In the genomic region with DNA sequence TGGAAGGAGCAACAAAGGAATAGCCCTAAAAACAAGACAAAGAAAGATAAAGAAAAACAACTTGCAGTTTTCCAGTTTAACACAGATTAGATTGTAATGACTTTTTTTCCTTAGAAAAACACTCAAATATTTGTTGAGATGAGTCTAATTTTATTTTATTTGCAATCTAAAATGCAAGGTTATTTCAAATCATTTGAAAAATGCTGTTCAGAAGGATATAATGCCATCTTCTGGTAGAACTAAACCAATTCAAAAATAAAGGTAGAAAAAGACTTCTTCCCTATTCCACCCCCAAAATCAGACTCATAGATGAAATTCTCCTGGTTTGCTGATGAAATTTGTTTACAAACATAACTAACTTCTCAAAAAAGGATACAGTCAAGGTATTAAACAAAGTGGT, we compare ENCODE assay signal across 13 cellular contexts.
DNase-seq lines count a peak whose midpoint lies in the region; ATAC-seq and TF ChIP-seq lines count a peak whose summit lies in the region.
"Had no signal": no experiment of that assay in that cellular context is flagged by ENCODE, and none has a peak within 500 bp of the region (broad histone marks: within the 10 kb centered on the region; RNA-seq: fewer than 3 reads in every experiment).

No MANE protein-coding gene starts in this region.

- POLR2A ChIA-PET in A673 (lab: Charles Lee; ENCODE audit: low non-redundant PET), result no interaction called here
- POLR2A ChIA-PET in HEK293 (lab: Yijun Ruan, JAX), result no interaction called here
- POLR2A ChIA-PET in HEK293T (lab: Yijun Ruan, JAX), result no interaction called here

- H3K36me3 ChIP-seq in A673 (ENCODE audit: insufficient read depth, low read length, poor library complexity, severe bottlenecking) (no peaks in the 10 kb centered on the region), HEK293 (ENCODE audit: control insufficient read depth in 2 of 2, insufficient read depth in 1 of 2, low read length in 2 of 2) (peaks cover 0 to 29% of the 10 kb centered on the region in 2 experiments; a peak in 2 of 3 replicates), kidney epithelial cell (ENCODE audit: control insufficient read depth, insufficient read depth, low read length) (no peaks in the 10 kb centered on the region)

- H3K4me1 ChIP-seq in A673 (ENCODE audit: insufficient read depth, low read length, poor library complexity, severe bottlenecking) (no peaks in the 10 kb centered on the region), HEK293 (ENCODE audit: control insufficient read depth, insufficient read depth, low read length) (no peaks in the 10 kb centered on the region)

- no peaks in the 10 kb centered on the region for H3K27me3 Mint-ChIP-seq in brain
- H3K27me3 Mint-ChIP-seq: activated naive CD8-positive, alpha-beta T cell treated with anti-CD3 and anti-CD28 coated beads for 36 hours had no signal

- CTCF ChIA-PET in A673 (lab: Charles Lee), result interaction anchor here (3.2 kb wide), 1 partner anchor 274 kb away, joined by 41 read pairs; no protein-coding TSS in a partner anchor
- CTCF ChIA-PET in HEK293 (lab: Yijun Ruan, JAX), result interaction anchor here (0.7 to 6.1 kb wide), 4 partner anchors 176 to 279 kb away, joined by 3 to 169 read pairs (median 24); no protein-coding TSS in a partner anchor
- CTCF ChIA-PET in HEK293T (lab: Yijun Ruan, JAX), result no interaction called here

- DNase-seq in A673 (ENCODE audit: low spot score) (no peak), kidney epithelial cell (ENCODE audit: low read depth) (no peak), DMS53 (lab: John Stamatoyannopoulos, UW) (no peak), NCI-H69 (lab: John Stamatoyannopoulos, UW) (no peak), HEK293T (ENCODE audit: extremely low spot score) (no peak)
- DNase-seq: activated naive CD8-positive, alpha-beta T cell treated with anti-CD3 and anti-CD28 coated beads for 36 hours; C1 segment of cervical spinal cord; NCI-H1048; NCI-H82 had no signal

- TF ChIP-seq CTCF in A673 (conservative IDR thresholded peaks at IDR 0.05; ENCODE audit: low read depth, low read length) (peak; percentile 40; the same call in 1 of the 2 replicates), HEK293 (tag by site-specific recombination; IDR thresholded peaks at IDR 0.05) (no peak), brain (conservative IDR thresholded peaks at IDR 0.05) (peak; percentile 53 to 67), kidney epithelial cell (IDR thresholded peaks at IDR 0.05; ENCODE audit: insufficient read depth, low read length, poor library complexity, severe bottlenecking) (peak; percentile 4)

- H3K27me3 ChIP-seq in A673 (replicated peaks; ENCODE audit: insufficient read depth, low read depth, low read length, poor library complexity) (no peaks in the 10 kb centered on the region), kidney epithelial cell (ENCODE audit: control insufficient read depth, insufficient read depth, low read length) (no peaks in the 10 kb centered on the region)

- no TSS peak for BruUV-seq in A673 (replicated peaks; lab: Mats Ljungman, UMichigan)

- H3K4me3 ChIP-seq in A673 (ENCODE audit: low read depth, low read length, poor library complexity, severe bottlenecking), result no peak overlapping the region
- no peak overlapping the region for H3K4me3 ChIP-seq in HEK293 (ENCODE audit: low read depth, low read length)
- no peak overlapping the region for H3K4me3 ChIP-seq in kidney epithelial cell (ENCODE audit: low read depth, low read length)

- peaks cover 7% of the 10 kb centered on the region for H3K4me1 Mint-ChIP-seq in brain

- no peaks in the 10 kb centered on the region for H3K9me3 Mint-ChIP-seq in brain
- H3K9me3 Mint-ChIP-seq: activated naive CD8-positive, alpha-beta T cell treated with anti-CD3 and anti-CD28 coated beads for 36 hours; T-helper 1 cell treated with Interleukin-12 subunit alpha and Interleukin-12 subunit beta and Interleukin-4 antibody, amounts not matched to agents 30 μg/mL and 1 μg/mL, for 36 hours had no signal

- no peak overlapping the region for H3K4me3 Mint-ChIP-seq in brain
- H3K4me3 Mint-ChIP-seq: activated naive CD8-positive, alpha-beta T cell treated with anti-CD3 and anti-CD28 coated beads for 36 hours; T-helper 1 cell treated with Interleukin-12 subunit alpha and Interleukin-12 subunit beta and Interleukin-4 antibody, amounts not matched to agents 30 μg/mL and 1 μg/mL, for 36 hours had no signal

- peaks cover 21% of the 10 kb centered on the region for H3K36me3 Mint-ChIP-seq in brain

- H3K9me3 ChIP-seq in A673 (ENCODE audit: low read depth, low read length, poor library complexity, severe bottlenecking) (no peaks in the 10 kb centered on the region), HEK293 (ENCODE audit: control insufficient read depth, insufficient read depth, low read depth, low read length) (no peaks in the 10 kb centered on the region)

- H3K27ac ChIP-seq in A673 (ENCODE audit: low read depth, low read length, poor library complexity, severe bottlenecking) (no peak overlapping the region), HEK293 (ENCODE audit: extremely low read depth, low read depth, low read length) (no peak overlapping the region)

- intact Hi-C loops in A673 (cut with micrococcal nuclease; ENCODE audit: unreplicated experiment), result loop anchor here (10.0 kb wide), 2 partner anchors 154 to 524 kb away; no protein-coding TSS in a partner anchor

- ATAC-seq in HG02852 (IDR thresholded peaks at IDR 0.05; ENCODE audit: unreplicated experiment), result no peak

- peak overlapping the region in 1 of 5 experiments; percentile 11 for H3K27ac Mint-ChIP-seq in brain
- H3K27ac Mint-ChIP-seq: activated naive CD8-positive, alpha-beta T cell treated with anti-CD3 and anti-CD28 coated beads for 36 hours; T-helper 1 cell treated with Interleukin-12 subunit alpha and Interleukin-12 subunit beta and Interleukin-4 antibody, amounts not matched to agents 30 μg/mL and 1 μg/mL, for 36 hours had no signal

TF ChIP-seq in HEK293, 187 proteins besides CTCF, POLR2A, EP300 and RAD21 (continues in another document):
- no peak for TF ChIP-seq REST (tag by site-specific recombination; IDR thresholded peaks at IDR 0.05)
- TF ChIP-seq ZNF654 (tag by site-specific recombination; IDR thresholded peaks at IDR 0.05; ENCODE audit: low read depth), result peak; percentile 51

TF ChIP-seq in HEK293T, 16 proteins besides CTCF, POLR2A, EP300 and RAD21:
- TF ChIP-seq TARDBP (IDR thresholded peaks at IDR 0.05) (no peak), FOXM1 (IDR thresholded peaks at IDR 0.05; ENCODE audit: borderline replicate concordance) (no peak), SUZ12 (IDR thresholded peaks at IDR 0.05) (no peak), BHLHE40 (IDR thresholded peaks at IDR 0.05; ENCODE audit: borderline replicate concordance) (no peak), L3MBTL2 (conservative IDR thresholded peaks at IDR 0.05) (no peak), ELF4 (IDR thresholded peaks at IDR 0.05) (no peak), FOXK2 (IDR thresholded peaks at IDR 0.05) (no peak), ZNF384 (IDR thresholded peaks at IDR 0.05) (no peak), FOXA1 (IDR thresholded peaks at IDR 0.05) (no peak), CTBP1 (IDR thresholded peaks at IDR 0.05; ENCODE audit: borderline replicate concordance) (no peak), NFRKB (IDR thresholded peaks at IDR 0.05) (no peak), ARNT (IDR thresholded peaks at IDR 0.05) (no peak), PKNOX1 (IDR thresholded peaks at IDR 0.05) (no peak)
